4 cellular contexts compared by ENCODE assay signal in the genomic region with DNA sequence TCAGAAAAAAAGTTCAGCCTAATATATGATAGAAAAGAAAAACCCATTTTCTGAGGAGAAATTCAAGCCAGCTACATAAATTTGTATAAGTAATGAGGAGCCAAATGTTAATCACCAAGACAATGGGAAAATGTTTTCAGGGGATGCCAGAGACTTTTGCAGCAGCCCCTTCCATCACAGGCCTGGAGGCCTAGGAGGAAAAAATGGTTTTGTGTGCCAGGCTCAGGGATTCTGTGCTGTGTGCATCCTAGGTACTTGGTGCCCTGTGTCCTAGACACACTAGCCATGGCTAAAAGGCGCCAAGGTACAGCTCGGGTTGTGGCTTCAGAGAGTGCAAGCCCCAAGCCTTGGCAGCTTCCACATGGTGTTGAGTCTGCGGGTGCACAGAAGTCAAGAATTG.
A peak's percentile ranks its signal among the peaks of the same experiment; 100 is the strongest.
TF ChIP-seq lines count a peak whose summit lies in the region.

No MANE protein-coding gene starts in this region.

TF ChIP-seq in A549, 52 proteins besides CTCF, POLR2A, EP300 and RAD21:
- TF ChIP-seq ZFP36 (IDR thresholded peaks at IDR 0.05; ENCODE audit: borderline replicate concordance, partially characterized antibody) = peak; percentile 97

TF ChIP-seq in HEK293, 187 proteins besides CTCF, POLR2A, EP300 and RAD21:
- TF ChIP-seq ZNF280D (tag by site-specific recombination; IDR thresholded peaks at IDR 0.05) = 0 out of 2 replicates have a peak, but pooled peaks have one; percentile 35
- peak; percentile 92 for TF ChIP-seq ZNF585B (tag by site-specific recombination; IDR thresholded peaks at IDR 0.05)
- TF ChIP-seq SETDB1 (IDR thresholded peaks at IDR 0.05; ENCODE audit: insufficient read length, low read length) = peak; percentile 88

TF ChIP-seq in K562, 482 proteins besides CTCF, POLR2A, EP300 and RAD21:
- TF ChIP-seq, protein P1, sequence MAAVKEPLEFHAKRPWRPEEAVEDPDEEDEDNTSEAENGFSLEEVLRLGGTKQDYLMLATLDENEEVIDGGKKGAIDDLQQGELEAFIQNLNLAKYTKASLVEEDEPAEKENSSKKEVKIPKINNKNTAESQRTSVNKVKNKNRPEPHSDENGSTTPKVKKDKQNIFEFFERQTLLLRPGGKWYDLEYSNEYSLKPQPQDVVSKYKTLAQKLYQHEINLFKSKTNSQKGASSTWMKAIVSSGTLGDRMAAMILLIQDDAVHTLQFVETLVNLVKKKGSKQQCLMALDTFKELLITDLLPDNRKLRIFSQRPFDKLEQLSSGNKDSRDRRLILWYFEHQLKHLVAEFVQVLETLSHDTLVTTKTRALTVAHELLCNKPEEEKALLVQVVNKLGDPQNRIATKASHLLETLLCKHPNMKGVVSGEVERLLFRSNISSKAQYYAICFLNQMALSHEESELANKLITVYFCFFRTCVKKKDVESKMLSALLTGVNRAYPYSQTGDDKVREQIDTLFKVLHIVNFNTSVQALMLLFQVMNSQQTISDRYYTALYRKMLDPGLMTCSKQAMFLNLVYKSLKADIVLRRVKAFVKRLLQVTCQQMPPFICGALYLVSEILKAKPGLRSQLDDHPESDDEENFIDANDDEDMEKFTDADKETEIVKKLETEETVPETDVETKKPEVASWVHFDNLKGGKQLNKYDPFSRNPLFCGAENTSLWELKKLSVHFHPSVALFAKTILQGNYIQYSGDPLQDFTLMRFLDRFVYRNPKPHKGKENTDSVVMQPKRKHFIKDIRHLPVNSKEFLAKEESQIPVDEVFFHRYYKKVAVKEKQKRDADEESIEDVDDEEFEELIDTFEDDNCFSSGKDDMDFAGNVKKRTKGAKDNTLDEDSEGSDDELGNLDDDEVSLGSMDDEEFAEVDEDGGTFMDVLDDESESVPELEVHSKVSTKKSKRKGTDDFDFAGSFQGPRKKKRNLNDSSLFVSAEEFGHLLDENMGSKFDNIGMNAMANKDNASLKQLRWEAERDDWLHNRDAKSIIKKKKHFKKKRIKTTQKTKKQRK (IDR thresholded peaks at IDR 0.05; ENCODE audit: borderline replicate concordance, low read depth, low read length) = peak; percentile 60; the same call in 1 of the 2 replicates
- TF ChIP-seq ZFP36 (IDR thresholded peaks at IDR 0.05; ENCODE audit: low read depth, low read length, partially characterized antibody) (peak; percentile 91), CBX5 (IDR thresholded peaks at IDR 0.05; ENCODE audit: borderline replicate concordance, low read depth) (0 out of 2 replicates have a peak, but pooled peaks have one; percentile 17), CBX1 (IDR thresholded peaks at IDR 0.05; ENCODE audit: low read depth) (0 out of 2 replicates have a peak, but pooled peaks have one; percentile 37)

TF ChIP-seq in HepG2, 621 proteins besides CTCF, POLR2A, EP300 and RAD21:
- peak; percentile 72 for TF ChIP-seq ZFP36 (IDR thresholded peaks at IDR 0.05; ENCODE audit: borderline replicate concordance, low read depth, low read length, partially characterized antibody)
